ENCODE assay signal across 1 cellular context in the genomic region with DNA sequence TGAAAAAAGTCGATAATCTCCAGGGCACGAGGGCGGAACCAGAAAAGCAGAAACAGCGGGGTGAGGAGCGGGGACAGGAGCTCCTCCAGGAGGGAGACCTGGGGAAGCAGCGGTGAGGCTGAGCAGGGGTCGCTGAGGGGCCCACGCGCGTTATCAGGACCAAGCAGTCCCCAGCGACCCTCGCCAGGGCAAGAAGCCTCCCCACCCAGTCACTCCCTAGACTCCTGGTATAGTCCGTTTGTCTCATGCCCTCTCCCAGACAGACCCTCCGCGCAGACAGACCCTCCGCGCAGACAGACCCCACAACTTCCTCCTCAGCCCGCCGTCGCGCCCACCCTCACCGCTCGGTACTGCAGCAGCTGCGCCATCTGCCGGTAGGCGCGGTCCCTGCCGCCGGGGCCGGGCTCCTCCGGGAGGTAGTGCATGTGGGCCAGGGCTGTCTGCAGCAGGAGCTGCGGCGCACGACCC.
TF ChIP-seq lines count a peak whose summit lies in the region.

No MANE protein-coding gene starts in this region.

TF ChIP-seq in HEK293, 187 proteins besides CTCF, POLR2A, EP300 and RAD21 (continued from another document and continues in another):
- TF ChIP-seq, protein P1, sequence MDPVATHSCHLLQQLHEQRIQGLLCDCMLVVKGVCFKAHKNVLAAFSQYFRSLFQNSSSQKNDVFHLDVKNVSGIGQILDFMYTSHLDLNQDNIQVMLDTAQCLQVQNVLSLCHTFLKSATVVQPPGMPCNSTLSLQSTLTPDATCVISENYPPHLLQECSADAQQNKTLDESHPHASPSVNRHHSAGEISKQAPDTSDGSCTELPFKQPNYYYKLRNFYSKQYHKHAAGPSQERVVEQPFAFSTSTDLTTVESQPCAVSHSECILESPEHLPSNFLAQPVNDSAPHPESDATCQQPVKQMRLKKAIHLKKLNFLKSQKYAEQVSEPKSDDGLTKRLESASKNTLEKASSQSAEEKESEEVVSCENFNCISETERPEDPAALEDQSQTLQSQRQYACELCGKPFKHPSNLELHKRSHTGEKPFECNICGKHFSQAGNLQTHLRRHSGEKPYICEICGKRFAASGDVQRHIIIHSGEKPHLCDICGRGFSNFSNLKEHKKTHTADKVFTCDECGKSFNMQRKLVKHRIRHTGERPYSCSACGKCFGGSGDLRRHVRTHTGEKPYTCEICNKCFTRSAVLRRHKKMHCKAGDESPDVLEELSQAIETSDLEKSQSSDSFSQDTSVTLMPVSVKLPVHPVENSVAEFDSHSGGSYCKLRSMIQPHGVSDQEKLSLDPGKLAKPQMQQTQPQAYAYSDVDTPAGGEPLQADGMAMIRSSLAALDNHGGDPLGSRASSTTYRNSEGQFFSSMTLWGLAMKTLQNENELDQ (tag by site-specific recombination; IDR thresholded peaks at IDR 0.05; ENCODE audit: low read depth) = no peak
- TF ChIP-seq, protein P2, sequence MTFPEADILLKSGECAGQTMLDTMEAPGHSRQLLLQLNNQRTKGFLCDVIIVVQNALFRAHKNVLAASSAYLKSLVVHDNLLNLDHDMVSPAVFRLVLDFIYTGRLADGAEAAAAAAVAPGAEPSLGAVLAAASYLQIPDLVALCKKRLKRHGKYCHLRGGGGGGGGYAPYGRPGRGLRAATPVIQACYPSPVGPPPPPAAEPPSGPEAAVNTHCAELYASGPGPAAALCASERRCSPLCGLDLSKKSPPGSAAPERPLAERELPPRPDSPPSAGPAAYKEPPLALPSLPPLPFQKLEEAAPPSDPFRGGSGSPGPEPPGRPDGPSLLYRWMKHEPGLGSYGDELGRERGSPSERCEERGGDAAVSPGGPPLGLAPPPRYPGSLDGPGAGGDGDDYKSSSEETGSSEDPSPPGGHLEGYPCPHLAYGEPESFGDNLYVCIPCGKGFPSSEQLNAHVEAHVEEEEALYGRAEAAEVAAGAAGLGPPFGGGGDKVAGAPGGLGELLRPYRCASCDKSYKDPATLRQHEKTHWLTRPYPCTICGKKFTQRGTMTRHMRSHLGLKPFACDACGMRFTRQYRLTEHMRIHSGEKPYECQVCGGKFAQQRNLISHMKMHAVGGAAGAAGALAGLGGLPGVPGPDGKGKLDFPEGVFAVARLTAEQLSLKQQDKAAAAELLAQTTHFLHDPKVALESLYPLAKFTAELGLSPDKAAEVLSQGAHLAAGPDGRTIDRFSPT (tag by site-specific recombination; IDR thresholded peaks at IDR 0.05) = no peak
- TF ChIP-seq, protein P3, sequence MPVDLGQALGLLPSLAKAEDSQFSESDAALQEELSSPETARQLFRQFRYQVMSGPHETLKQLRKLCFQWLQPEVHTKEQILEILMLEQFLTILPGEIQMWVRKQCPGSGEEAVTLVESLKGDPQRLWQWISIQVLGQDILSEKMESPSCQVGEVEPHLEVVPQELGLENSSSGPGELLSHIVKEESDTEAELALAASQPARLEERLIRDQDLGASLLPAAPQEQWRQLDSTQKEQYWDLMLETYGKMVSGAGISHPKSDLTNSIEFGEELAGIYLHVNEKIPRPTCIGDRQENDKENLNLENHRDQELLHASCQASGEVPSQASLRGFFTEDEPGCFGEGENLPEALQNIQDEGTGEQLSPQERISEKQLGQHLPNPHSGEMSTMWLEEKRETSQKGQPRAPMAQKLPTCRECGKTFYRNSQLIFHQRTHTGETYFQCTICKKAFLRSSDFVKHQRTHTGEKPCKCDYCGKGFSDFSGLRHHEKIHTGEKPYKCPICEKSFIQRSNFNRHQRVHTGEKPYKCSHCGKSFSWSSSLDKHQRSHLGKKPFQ (tag by site-specific recombination; IDR thresholded peaks at IDR 0.05) = no peak
- TF ChIP-seq ZNF571 (tag by site-specific recombination; IDR thresholded peaks at IDR 0.05) (no peak), ZNF624 (tag by site-specific recombination; IDR thresholded peaks at IDR 0.05) (no peak), KLF9 (tag by site-specific recombination; IDR thresholded peaks at IDR 0.05; ENCODE audit: low read depth) (peak; percentile 59), ZNF629 (tag by site-specific recombination; IDR thresholded peaks at IDR 0.05) (no peak), ZNF19 (tag by site-specific recombination; IDR thresholded peaks at IDR 0.05; ENCODE audit: low read depth) (no peak), ZNF16 (tag by site-specific recombination; IDR thresholded peaks at IDR 0.05; ENCODE audit: low read depth) (no peak; the same call in 1 of the 2 replicates), ZNF157 (tag by site-specific recombination; IDR thresholded peaks at IDR 0.05) (no peak), ZNF221 (tag by site-specific recombination; IDR thresholded peaks at IDR 0.05; ENCODE audit: borderline replicate concordance) (no peak), ZIC2 (tag by site-specific recombination; IDR thresholded peaks at IDR 0.05) (no peak), ZSCAN16 (tag by site-specific recombination; IDR thresholded peaks at IDR 0.05) (no peak), REPIN1 (tag by site-specific recombination; IDR thresholded peaks at IDR 0.05; ENCODE audit: low read depth) (no peak), ZNF530 (tag by site-specific recombination; IDR thresholded peaks at IDR 0.05; ENCODE audit: low read depth) (no peak), ZNF791 (tag by site-specific recombination; IDR thresholded peaks at IDR 0.05) (0 out of 2 replicates have a peak, but pooled peaks have one; percentile 11), ZNF112 (tag by site-specific recombination; IDR thresholded peaks at IDR 0.05) (no peak), MZF1 (tag by site-specific recombination; IDR thresholded peaks at IDR 0.05; ENCODE audit: borderline replicate concordance) (no peak), ZNF2 (tag by site-specific recombination; IDR thresholded peaks at IDR 0.05) (peak; percentile 100), ZFHX2 (tag by site-specific recombination; conservative IDR thresholded peaks at IDR 0.05) (peak; percentile 73), ZNF600 (tag by site-specific recombination; IDR thresholded peaks at IDR 0.05) (peak; percentile 65), ZNF169 (tag by site-specific recombination; IDR thresholded peaks at IDR 0.05) (no peak), ZBTB48 (tag by site-specific recombination; IDR thresholded peaks at IDR 0.05) (peak; percentile 64; the same call in 1 of the 2 replicates), ZNF133 (tag by site-specific recombination; IDR thresholded peaks at IDR 0.05) (no peak), KLF7 (tag by site-specific recombination; IDR thresholded peaks at IDR 0.05; ENCODE audit: borderline replicate concordance) (no peak), ZNF146 (tag by site-specific recombination; IDR thresholded peaks at IDR 0.05) (no peak), GLI4 (tag by site-specific recombination; IDR thresholded peaks at IDR 0.05) (0 out of 2 replicates have a peak, but pooled peaks have one; percentile 16), GLI2 (tag by site-specific recombination; IDR thresholded peaks at IDR 0.05; ENCODE audit: borderline replicate concordance, low read depth) (no peak), BCL11B (tag by site-specific recombination; IDR thresholded peaks at IDR 0.05; ENCODE audit: low read depth) (no peak), ZNF585B (tag by site-specific recombination; IDR thresholded peaks at IDR 0.05) (no peak), ZNF654 (tag by site-specific recombination; IDR thresholded peaks at IDR 0.05; ENCODE audit: low read depth) (peak; percentile 22), ZNF394 (tag by site-specific recombination; IDR thresholded peaks at IDR 0.05; ENCODE audit: borderline replicate concordance) (no peak; the same call in 1 of the 2 replicates), ZFP37 (tag by site-specific recombination; IDR thresholded peaks at IDR 0.05) (0 out of 2 replicates have a peak, but pooled peaks have one; percentile 54), ZNF404 (tag by site-specific recombination; IDR thresholded peaks at IDR 0.05) (no peak)
- TF ChIP-seq, protein P4, sequence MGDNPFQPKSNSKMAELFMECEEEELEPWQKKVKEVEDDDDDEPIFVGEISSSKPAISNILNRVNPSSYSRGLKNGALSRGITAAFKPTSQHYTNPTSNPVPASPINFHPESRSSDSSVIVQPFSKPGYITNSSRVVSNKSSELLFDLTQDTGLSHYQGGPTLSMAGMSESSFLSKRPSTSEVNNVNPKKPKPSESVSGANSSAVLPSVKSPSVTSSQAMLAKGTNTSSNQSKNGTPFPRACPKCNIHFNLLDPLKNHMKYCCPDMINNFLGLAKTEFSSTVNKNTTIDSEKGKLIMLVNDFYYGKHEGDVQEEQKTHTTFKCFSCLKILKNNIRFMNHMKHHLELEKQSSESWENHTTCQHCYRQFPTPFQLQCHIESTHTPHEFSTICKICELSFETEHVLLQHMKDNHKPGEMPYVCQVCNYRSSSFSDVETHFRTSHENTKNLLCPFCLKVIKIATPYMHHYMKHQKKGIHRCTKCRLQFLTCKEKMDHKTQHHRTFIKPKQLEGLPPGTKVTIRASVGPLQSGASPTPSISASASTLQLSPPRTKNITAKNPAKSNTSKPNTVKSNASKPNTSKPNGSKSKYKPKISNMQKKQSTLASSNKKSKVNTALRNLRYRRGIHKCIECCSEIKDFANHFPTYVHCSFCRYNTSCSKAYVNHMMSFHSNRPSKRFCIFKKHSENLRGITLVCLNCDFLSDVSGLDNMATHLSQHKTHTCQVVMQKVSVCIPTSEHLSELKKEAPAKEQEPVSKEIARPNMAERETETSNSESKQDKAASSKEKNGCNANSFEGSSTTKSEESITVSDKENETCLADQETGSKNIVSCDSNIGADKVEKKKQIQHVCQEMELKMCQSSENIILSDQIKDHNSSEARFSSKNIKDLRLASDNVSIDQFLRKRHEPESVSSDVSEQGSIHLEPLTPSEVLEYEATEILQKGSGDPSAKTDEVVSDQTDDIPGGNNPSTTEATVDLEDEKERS (tag by site-specific recombination; IDR thresholded peaks at IDR 0.05) = no peak
- TF ChIP-seq, protein P5, sequence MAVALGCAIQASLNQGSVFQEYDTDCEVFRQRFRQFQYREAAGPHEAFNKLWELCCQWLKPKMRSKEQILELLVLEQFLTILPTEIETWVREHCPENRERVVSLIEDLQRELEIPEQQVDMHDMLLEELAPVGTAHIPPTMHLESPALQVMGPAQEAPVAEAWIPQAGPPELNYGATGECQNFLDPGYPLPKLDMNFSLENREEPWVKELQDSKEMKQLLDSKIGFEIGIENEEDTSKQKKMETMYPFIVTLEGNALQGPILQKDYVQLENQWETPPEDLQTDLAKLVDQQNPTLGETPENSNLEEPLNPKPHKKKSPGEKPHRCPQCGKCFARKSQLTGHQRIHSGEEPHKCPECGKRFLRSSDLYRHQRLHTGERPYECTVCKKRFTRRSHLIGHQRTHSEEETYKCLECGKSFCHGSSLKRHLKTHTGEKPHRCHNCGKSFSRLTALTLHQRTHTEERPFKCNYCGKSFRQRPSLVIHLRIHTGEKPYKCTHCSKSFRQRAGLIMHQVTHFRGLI (tag by site-specific recombination; IDR thresholded peaks at IDR 0.05) = 0 out of 2 replicates have a peak, but pooled peaks have one; percentile 15
- TF ChIP-seq, protein P6, sequence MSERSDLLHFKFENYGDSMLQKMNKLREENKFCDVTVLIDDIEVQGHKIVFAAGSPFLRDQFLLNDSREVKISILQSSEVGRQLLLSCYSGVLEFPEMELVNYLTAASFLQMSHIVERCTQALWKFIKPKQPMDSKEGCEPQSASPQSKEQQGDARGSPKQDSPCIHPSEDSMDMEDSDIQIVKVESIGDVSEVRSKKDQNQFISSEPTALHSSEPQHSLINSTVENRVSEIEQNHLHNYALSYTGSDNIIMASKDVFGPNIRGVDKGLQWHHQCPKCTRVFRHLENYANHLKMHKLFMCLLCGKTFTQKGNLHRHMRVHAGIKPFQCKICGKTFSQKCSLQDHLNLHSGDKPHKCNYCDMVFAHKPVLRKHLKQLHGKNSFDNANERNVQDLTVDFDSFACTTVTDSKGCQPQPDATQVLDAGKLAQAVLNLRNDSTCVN (tag by site-specific recombination; optimal IDR thresholded peaks at IDR 0.05) = peak; percentile 53
- TF ChIP-seq, protein P7, sequence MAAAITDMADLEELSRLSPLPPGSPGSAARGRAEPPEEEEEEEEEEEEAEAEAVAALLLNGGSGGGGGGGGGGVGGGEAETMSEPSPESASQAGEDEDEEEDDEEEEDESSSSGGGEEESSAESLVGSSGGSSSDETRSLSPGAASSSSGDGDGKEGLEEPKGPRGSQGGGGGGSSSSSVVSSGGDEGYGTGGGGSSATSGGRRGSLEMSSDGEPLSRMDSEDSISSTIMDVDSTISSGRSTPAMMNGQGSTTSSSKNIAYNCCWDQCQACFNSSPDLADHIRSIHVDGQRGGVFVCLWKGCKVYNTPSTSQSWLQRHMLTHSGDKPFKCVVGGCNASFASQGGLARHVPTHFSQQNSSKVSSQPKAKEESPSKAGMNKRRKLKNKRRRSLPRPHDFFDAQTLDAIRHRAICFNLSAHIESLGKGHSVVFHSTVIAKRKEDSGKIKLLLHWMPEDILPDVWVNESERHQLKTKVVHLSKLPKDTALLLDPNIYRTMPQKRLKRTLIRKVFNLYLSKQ (tag by site-specific recombination; IDR thresholded peaks at IDR 0.05; ENCODE audit: borderline replicate concordance) = no peak
- TF ChIP-seq, protein P8, sequence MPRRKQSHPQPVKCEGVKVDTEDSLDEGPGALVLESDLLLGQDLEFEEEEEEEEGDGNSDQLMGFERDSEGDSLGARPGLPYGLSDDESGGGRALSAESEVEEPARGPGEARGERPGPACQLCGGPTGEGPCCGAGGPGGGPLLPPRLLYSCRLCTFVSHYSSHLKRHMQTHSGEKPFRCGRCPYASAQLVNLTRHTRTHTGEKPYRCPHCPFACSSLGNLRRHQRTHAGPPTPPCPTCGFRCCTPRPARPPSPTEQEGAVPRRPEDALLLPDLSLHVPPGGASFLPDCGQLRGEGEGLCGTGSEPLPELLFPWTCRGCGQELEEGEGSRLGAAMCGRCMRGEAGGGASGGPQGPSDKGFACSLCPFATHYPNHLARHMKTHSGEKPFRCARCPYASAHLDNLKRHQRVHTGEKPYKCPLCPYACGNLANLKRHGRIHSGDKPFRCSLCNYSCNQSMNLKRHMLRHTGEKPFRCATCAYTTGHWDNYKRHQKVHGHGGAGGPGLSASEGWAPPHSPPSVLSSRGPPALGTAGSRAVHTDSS (tag by site-specific recombination; IDR thresholded peaks at IDR 0.05) = no peak
- TF ChIP-seq, protein P9, sequence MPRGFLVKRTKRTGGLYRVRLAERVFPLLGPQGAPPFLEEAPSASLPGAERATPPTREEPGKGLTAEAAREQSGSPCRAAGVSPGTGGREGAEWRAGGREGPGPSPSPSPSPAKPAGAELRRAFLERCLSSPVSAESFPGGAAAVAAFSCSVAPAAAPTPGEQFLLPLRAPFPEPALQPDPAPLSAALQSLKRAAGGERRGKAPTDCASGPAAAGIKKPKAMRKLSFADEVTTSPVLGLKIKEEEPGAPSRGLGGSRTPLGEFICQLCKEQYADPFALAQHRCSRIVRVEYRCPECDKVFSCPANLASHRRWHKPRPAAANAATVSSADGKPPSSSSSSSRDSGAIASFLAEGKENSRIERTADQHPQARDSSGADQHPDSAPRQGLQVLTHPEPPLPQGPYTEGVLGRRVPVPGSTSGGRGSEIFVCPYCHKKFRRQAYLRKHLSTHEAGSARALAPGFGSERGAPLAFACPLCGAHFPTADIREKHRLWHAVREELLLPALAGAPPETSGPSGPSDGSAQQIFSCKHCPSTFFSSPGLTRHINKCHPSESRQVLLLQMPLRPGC (tag by site-specific recombination; IDR thresholded peaks at IDR 0.05) = no peak
- TF ChIP-seq, protein P10, sequence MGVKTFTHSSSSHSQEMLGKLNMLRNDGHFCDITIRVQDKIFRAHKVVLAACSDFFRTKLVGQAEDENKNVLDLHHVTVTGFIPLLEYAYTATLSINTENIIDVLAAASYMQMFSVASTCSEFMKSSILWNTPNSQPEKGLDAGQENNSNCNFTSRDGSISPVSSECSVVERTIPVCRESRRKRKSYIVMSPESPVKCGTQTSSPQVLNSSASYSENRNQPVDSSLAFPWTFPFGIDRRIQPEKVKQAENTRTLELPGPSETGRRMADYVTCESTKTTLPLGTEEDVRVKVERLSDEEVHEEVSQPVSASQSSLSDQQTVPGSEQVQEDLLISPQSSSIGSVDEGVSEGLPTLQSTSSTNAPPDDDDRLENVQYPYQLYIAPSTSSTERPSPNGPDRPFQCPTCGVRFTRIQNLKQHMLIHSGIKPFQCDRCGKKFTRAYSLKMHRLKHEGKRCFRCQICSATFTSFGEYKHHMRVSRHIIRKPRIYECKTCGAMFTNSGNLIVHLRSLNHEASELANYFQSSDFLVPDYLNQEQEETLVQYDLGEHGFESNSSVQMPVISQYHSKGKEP (tag by site-specific recombination; IDR thresholded peaks at IDR 0.05) = no peak
